In genomic region chr6:106667022-106667402, GRCh38 we compare ENCODE assay signal across 26 cellular contexts. TPM values are rescaled to one million over a fixed set of nuclear protein-coding genes. Genes with fewer than 3 reads are reported as not detected.
DNase-seq lines count a peak whose midpoint lies in the region; ATAC-seq, FAIRE-seq and TF ChIP-seq lines count a peak whose summit lies in the region.
"Had no signal": no experiment of that assay in that cellular context is flagged by ENCODE, and none has a peak within 500 bp of the region (broad histone marks: within the 10 kb centered on the region; RNA-seq: fewer than 3 reads in every experiment).

No MANE protein-coding gene starts in this region.

- H3K27ac Mint-ChIP-seq in activated naive CD4-positive, alpha-beta T cell treated with anti-CD3 and anti-CD28 coated beads for 36 hours: no peak overlapping the region
- H3K27ac Mint-ChIP-seq: activated T-cell treated with anti-CD3 and anti-CD28 coated beads, Interleukin-2, amount 50 U/mL, for 24 hours; T-helper 17 cell had no signal

- no peak overlapping the region for H3K9ac ChIP-seq in GM12878 (ENCODE audit: control insufficient read depth, insufficient read depth, low read length)
- H3K9ac ChIP-seq: parathyroid adenoma had no signal

- DNase-seq in GM12878 (ENCODE audit: low read depth, low spot score): no peak
- no peak for DNase-seq in spleen
- DNase-seq in activated naive CD4-positive, alpha-beta T cell treated with anti-CD3 and anti-CD28 coated beads for 36 hours: no peak
- no peak for DNase-seq in frontal cortex (ENCODE audit: low spot score in 2 of 2)
- DNase-seq: activated CD4-positive, alpha-beta T cell treated with anti-CD3 and anti-CD28 coated beads for 48 hours; activated naive CD4-positive, alpha-beta T cell treated with Interleukin-2 at 50 U/mL for 16 hours; activated T-cell treated with anti-CD3 and anti-CD28 coated beads, Interleukin-2, amount 50 U/mL, for 24 hours; colonic mucosa; effector memory CD4-positive, alpha-beta T cell; gastrocnemius medialis; HCEC 1CT; NCI-H1092 treated with DMSO at 0.1 percent for 48 hours; NCI-H1930; stimulated activated CD4-positive, alpha-beta T cell treated with anti-CD3 and anti-CD28 coated beads, Interleukin-4, amount 100 ng/mL, for 4 hours; stimulated activated naive CD4-positive, alpha-beta T cell treated with Interleukin-2 at 50 U/mL for 16 hours; T-helper 17 cell; tibial artery had no signal

- intact Hi-C loops in GM12878 (cut with micrococcal nuclease; ENCODE audit: unreplicated experiment): no loop called here
- intact Hi-C loops in spleen (cut with DNase I; ENCODE audit: low total_unique reads): no loop called here
- intact Hi-C loops in activated naive CD4-positive, alpha-beta T cell treated with anti-CD3 and anti-CD28 coated beads for 36 hours (cut with micrococcal nuclease): no loop called here

- in situ Hi-C loops in GM12878 (cut with MboI): no loop called here

- H3K36me3 ChIP-seq in GM12878 (ENCODE audit: control insufficient read depth in 2 of 2, insufficient read depth in 2 of 2, low read length in 1 of 2) (peaks cover 0 to 10% of the 10 kb centered on the region in 2 experiments; a peak in 2 of 4 replicates), spleen (peaks cover 0 to 52% (median 20%) of the 10 kb centered on the region in 6 donors)
- H3K36me3 ChIP-seq: colonic mucosa had no signal

- no peak overlapping the region for H3K4me2 ChIP-seq in GM12878 (ENCODE audit: control insufficient read depth, insufficient read depth)

- POLR2A ChIA-PET in GM12878 (lab: Charles Lee): no interaction called here

- no peak overlapping the region for H2AFZ ChIP-seq in GM12878 (ENCODE audit: control insufficient read depth, low read depth, low read length)
- H2AFZ ChIP-seq: parathyroid adenoma had no signal

- no peaks in the 10 kb centered on the region for H3K79me2 ChIP-seq in GM12878 (ENCODE audit: control insufficient read depth, insufficient read depth, low read length)
- H3K79me2 ChIP-seq: parathyroid adenoma had no signal

- TF ChIP-seq CTCF in GM12878 (IDR thresholded peaks at IDR 0.05 in 2 of 3, conservative IDR thresholded peaks at IDR 0.05 in 1 of 3; ENCODE audit: control insufficient read depth in 2 of 3, extremely low read depth in 1 of 3, insufficient read depth in 1 of 3, low read depth in 3 of 3, low read length in 3 of 3) (no peak), spleen (IDR thresholded peaks at IDR 0.05 in 8 of 11, conservative IDR thresholded peaks at IDR 0.05 in 3 of 11) (no peak)

- TF ChIP-seq POLR2A in GM12878 (IDR thresholded peaks at IDR 0.05; ENCODE audit: low read depth, low read length) (no peak), spleen (IDR thresholded peaks at IDR 0.05) (no peak)

- H3K27me3 ChIP-seq in GM12878 (replicated peaks in 1 of 2; ENCODE audit: control insufficient read depth in 2 of 2, insufficient read depth in 2 of 2, low read length in 1 of 2): no peaks in the 10 kb centered on the region
- H3K27me3 ChIP-seq in spleen (replicated peaks in 1 of 7): no peaks in the 10 kb centered on the region
- H3K27me3 ChIP-seq: colonic mucosa, gastrocnemius medialis, right atrium auricular region, tibial artery had no signal

- no peak for TF ChIP-seq EP300 in GM12878 (IDR thresholded peaks at IDR 0.05; ENCODE audit: borderline replicate concordance in 1 of 2, control insufficient read depth in 1 of 2, low read depth in 2 of 2, low read length in 2 of 2)

- H3K36me3 Mint-ChIP-seq in activated naive CD4-positive, alpha-beta T cell treated with anti-CD3 and anti-CD28 coated beads for 36 hours (ENCODE audit: low read depth): peaks cover 18% of the 10 kb centered on the region

- H3K4me1 Mint-ChIP-seq in activated naive CD4-positive, alpha-beta T cell treated with anti-CD3 and anti-CD28 coated beads for 36 hours (ENCODE audit: low read depth): peaks cover 1% of the 10 kb centered on the region
- H3K4me1 Mint-ChIP-seq: T-helper 17 cell had no signal

- H3K9me3 ChIP-seq in GM12878 (replicated peaks; ENCODE audit: control insufficient read depth, insufficient read depth, low read length) (no peaks in the 10 kb centered on the region), spleen (no peaks in the 10 kb centered on the region)
- H3K9me3 ChIP-seq: colonic mucosa, gastrocnemius medialis, right atrium auricular region, tibial artery had no signal

- ATAC-seq in GM19395 (IDR thresholded peaks at IDR 0.05; ENCODE audit: unreplicated experiment): peak; percentile 37
- ATAC-seq in HG03159 (IDR thresholded peaks at IDR 0.05; ENCODE audit: unreplicated experiment): peak; percentile 21
- ATAC-seq in GM12878: no peak
- ATAC-seq in HG02571 (IDR thresholded peaks at IDR 0.05; ENCODE audit: unreplicated experiment): no peak
- ATAC-seq: gastrocnemius medialis had no signal

- H3K27me3 Mint-ChIP-seq in activated naive CD4-positive, alpha-beta T cell treated with anti-CD3 and anti-CD28 coated beads for 36 hours (ENCODE audit: low read depth): no peaks in the 10 kb centered on the region
- H3K27me3 Mint-ChIP-seq: activated T-cell treated with anti-CD3 and anti-CD28 coated beads, Interleukin-2, amount 50 U/mL, for 24 hours; T-helper 17 cell had no signal

- H3K9me3 Mint-ChIP-seq in activated naive CD4-positive, alpha-beta T cell treated with anti-CD3 and anti-CD28 coated beads for 36 hours: no peaks in the 10 kb centered on the region
- H3K9me3 Mint-ChIP-seq: activated T-cell treated with anti-CD3 and anti-CD28 coated beads, Interleukin-2, amount 50 U/mL, for 24 hours; nephron had no signal

- no TSS peak for BruUV-seq in GM12878 (replicated peaks; lab: Mats Ljungman, UMichigan)

- peak; percentile 18 for FAIRE-seq in GM12878 (lab: Jason Lieb, UNC)
- no peak for FAIRE-seq in frontal cortex (lab: Jason Lieb, UNC)
- FAIRE-seq: G401.6, HTR-8/SVneo had no signal

- H3K4me3 ChIP-seq in GM12878 (no peak overlapping the region), spleen (peak overlapping the region in 1 of 8 donors; percentile 8)
- H3K4me3 ChIP-seq: colonic mucosa, gastrocnemius medialis, right atrium auricular region, SK-N-MC, tibial artery had no signal

- H3K27ac ChIP-seq in GM12878 (ENCODE audit: control insufficient read depth, insufficient read depth) (peak overlapping the region; percentile 11; the same call in 1 of the 2 replicates), spleen (peak overlapping the region in 7 of 8 donors; percentile 17 to 68 (median 51))
- H3K27ac ChIP-seq: colonic mucosa, gastrocnemius medialis, parathyroid adenoma, right atrium auricular region, SK-N-MC, tibial artery had no signal

- H4K20me1 ChIP-seq in GM12878 (ENCODE audit: control insufficient read depth, insufficient read depth): no peaks in the 10 kb centered on the region

- no peak for TF ChIP-seq RAD21 in GM12878 (IDR thresholded peaks at IDR 0.05; ENCODE audit: insufficient read depth, low read depth, low read length)

- CTCF ChIA-PET in GM12878 (lab: Yijun Ruan, JAX): interaction anchor here (0.6 to 1.6 kb wide), 4 partner anchors 9 to 312 kb away, joined by 3 to 5 read pairs (median 4); no protein-coding TSS in a partner anchor
- CTCF ChIA-PET in activated naive CD4-positive, alpha-beta T cell treated with anti-CD3 and anti-CD28 coated beads for 36 hours (lab: Charles Lee): interaction anchor here (1.0 kb wide), 1 partner anchor 221 kb away, joined by 3 read pairs; no protein-coding TSS in a partner anchor

- no peak overlapping the region for H3K4me3 Mint-ChIP-seq in activated naive CD4-positive, alpha-beta T cell treated with anti-CD3 and anti-CD28 coated beads for 36 hours
- H3K4me3 Mint-ChIP-seq: activated T-cell treated with anti-CD3 and anti-CD28 coated beads, Interleukin-2, amount 50 U/mL, for 24 hours; nephron; T-helper 17 cell had no signal

- RAD21 ChIA-PET in GM12878 (lab: Charles Lee; ENCODE audit: unreplicated experiment): interaction anchor here (0.7 to 1.3 kb wide), 8 partner anchors 18 to 312 kb away, joined by 3 to 6 read pairs (median 3); no protein-coding TSS in a partner anchor

- SMC1A ChIA-PET in GM12878 (lab: Charles Lee; ENCODE audit: uncharacterized antibody, unreplicated experiment): interaction anchor here (0.8 to 1.2 kb wide), 7 partner anchors 21 to 82 kb away, joined by 3 to 6 read pairs (median 3); partner anchors contain the start of genes QRSL1 and RTN4IP1

- H3K4me1 ChIP-seq in GM12878 (ENCODE audit: control insufficient read depth, insufficient read depth, low read length) (peaks cover 4% of the 10 kb centered on the region; the same call in 1 of the 2 replicates), spleen (peaks cover 0 to 35% (median 14%) of the 10 kb centered on the region in 6 donors)
- H3K4me1 ChIP-seq: colonic mucosa, gastrocnemius medialis, parathyroid adenoma, right atrium auricular region, tibial artery had no signal

- 56% methylated on average over 4 of the region's 4 CpGs for WGBS in GM12878 (ENCODE audit: insufficient coverage, insufficient replicate concordance, low lambda C conversion rate, missing lambda C conversion rate)
- 87 to 91% (median 88%) methylated on average over 4 of the region's 4 CpGs for WGBS in spleen, 5 donors

RNA-seq across cellular contexts. Expression of gene QRSL1, which starts 37.6 kb away (rescaled TPM):
- 26.1 and 28.1 TPM in 2 replicates for total RNA-seq in GM12878 (2013; cell fraction: nucleolus; rRNA removed)
- total RNA-seq in GM12878 (2014; rRNA removed) (14.5 and 17.7 TPM in 2 replicates), GM12878 (2014; rRNA removed; fragmentation: Illumina TruSeq; extraction: Trizol) (22.2 and 23.5 TPM in 2 replicates), GM12878 (2021) (13.5 and 15.8 TPM in 2 replicates), spleen (10 to 100 TPM; 16.4 to 27.9 (median 20.2) TPM), frontal cortex (17.5 TPM)
- polyA plus RNA-seq in GM12878 (2011; ENCODE audit: low read depth): 8.8 TPM
- polyA plus RNA-seq in GM12878 (2011; rRNA removed) (14.6 and 16.0 TPM in 2 replicates), GM12878 (2014; fragmentation: Illumina TruSeq; extraction: Trizol) (19.7 and 22.5 TPM in 2 replicates), GM12878 (2014; fragmentation: Nextera tagmentation; extraction: Ambion mirVana) (10 to 100 TPM; 11.9 to 15.1 TPM), GM12878 (2014; rRNA removed) (11.9 and 15.1 TPM in 2 replicates), GM12878 (2016; fragmentation: Nextera tagmentation; extraction: Ambion mirVana) (10 to 100 TPM; 19.5 to 21.1 TPM), spleen (10 to 100 TPM; 18.2 to 23.1 (median 21.6) TPM)
- 6.8 and 7.1 TPM in 2 replicates for polyA plus RNA-seq in GM12878 (2011; cell fraction: cytosol; rRNA removed)
- 6.9 and 7.2 TPM in 2 replicates for polyA plus RNA-seq in GM12878 (2011; cell fraction: nucleus; rRNA removed)
- 7.6 and 8.1 TPM in 2 replicates for polyA plus RNA-seq in GM12878 (2012)
- polyA minus RNA-seq in GM12878 (2011; rRNA and poly(A)+ RNA removed): 10.2 and 15.4 TPM in 2 replicates
- polyA minus RNA-seq in GM12878 (2011; cell fraction: cytosol; rRNA and poly(A)+ RNA removed): 4.9 and 5.7 TPM in 2 replicates
- polyA minus RNA-seq in GM12878 (2011; cell fraction: nucleus; rRNA and poly(A)+ RNA removed): 5.8 and 10.7 TPM in 2 replicates
- 10 to 100 TPM; 19.6 to 21.6 TPM for total RNA-seq in activated naive CD4-positive, alpha-beta T cell treated with anti-CD3 and anti-CD28 coated beads for 36 hours

RNA-seq across cellular contexts. Expression of gene RTN4IP1, which starts 37.7 kb away (rescaled TPM):
- 11.7 and 13.4 TPM in 2 replicates for total RNA-seq in GM12878 (2013; cell fraction: nucleolus; rRNA removed)
- total RNA-seq in GM12878 (2014; rRNA removed) (8.8 and 10.5 TPM in 2 replicates), GM12878 (2014; rRNA removed; fragmentation: Illumina TruSeq; extraction: Trizol) (9.1 and 9.3 TPM in 2 replicates), GM12878 (2021) (9.6 and 9.9 TPM in 2 replicates), spleen (1 to 10 TPM; 3.9 to 9.1 (median 6.7) TPM), frontal cortex (11.4 TPM)
- polyA plus RNA-seq in GM12878 (2011; ENCODE audit: low read depth): 4.7 TPM
- polyA plus RNA-seq in GM12878 (2011; rRNA removed) (9.4 and 10.1 TPM in 2 replicates), GM12878 (2014; fragmentation: Illumina TruSeq; extraction: Trizol) (8.2 and 10.9 TPM in 2 replicates), GM12878 (2014; fragmentation: Nextera tagmentation; extraction: Ambion mirVana) (10 to 100 TPM; 15.8 to 17.0 TPM), GM12878 (2014; rRNA removed) (9.4 and 9.7 TPM in 2 replicates), GM12878 (2016; fragmentation: Nextera tagmentation; extraction: Ambion mirVana) (10 to 100 TPM; 10.2 to 15.7 TPM), spleen (1 to 10 TPM; 4.7 to 8.2 (median 6.5) TPM)
- 6.0 TPM in 2 replicates for polyA plus RNA-seq in GM12878 (2011; cell fraction: cytosol; rRNA removed)
- polyA plus RNA-seq in GM12878 (2011; cell fraction: nucleus; rRNA removed): 4.2 and 5.4 TPM in 2 replicates
- 5.4 TPM in 2 replicates for polyA plus RNA-seq in GM12878 (2012)
- polyA minus RNA-seq in GM12878 (2011; rRNA and poly(A)+ RNA removed): 7.9 and 8.6 TPM in 2 replicates
- 2.3 and 4.6 TPM in 2 replicates for polyA minus RNA-seq in GM12878 (2011; cell fraction: cytosol; rRNA and poly(A)+ RNA removed)
- polyA minus RNA-seq in GM12878 (2011; cell fraction: nucleus; rRNA and poly(A)+ RNA removed): 4.2 and 6.6 TPM in 2 replicates
- total RNA-seq in activated naive CD4-positive, alpha-beta T cell treated with anti-CD3 and anti-CD28 coated beads for 36 hours: 1 to 10 TPM; 5.5 to 6.0 TPM

Comparison
In these comparisons a context has a peak if more than half of its experiments do, and no peak if none do; other contexts are left out.
1. ATAC-seq: peak in GM19395 (single experiment) and HG03159 (single experiment); none in GM12878 (single experiment) and HG02571 (single experiment).